Comparison of ENCODE assay signal across 8 cellular contexts in the genomic region with DNA sequence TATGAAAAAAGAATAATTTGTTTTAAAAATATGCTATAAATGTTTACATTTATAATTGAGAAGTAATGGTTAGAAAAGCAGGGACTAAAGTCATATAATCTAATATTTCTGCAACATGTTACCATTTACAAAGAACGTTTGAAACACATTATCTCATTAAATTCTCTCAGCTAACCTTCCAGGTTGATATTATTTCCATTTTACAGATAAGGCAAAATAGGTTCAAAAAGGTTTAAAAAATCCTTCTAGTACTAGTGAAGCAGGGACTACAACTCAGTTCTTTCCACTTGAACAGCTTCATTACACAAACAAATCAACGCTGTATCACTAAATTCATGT. TPM values are rescaled to one million over a fixed set of nuclear protein-coding genes. Genes with fewer than 3 reads are reported as not detected.
DNase-seq lines count a peak whose midpoint lies in the region; FAIRE-seq and TF ChIP-seq lines count a peak whose summit lies in the region.

No MANE protein-coding gene starts in this region.

- H3K36me3 Mint-ChIP-seq in progenitor cell of endocrine pancreas (ENCODE audit: insufficient read depth) = peaks cover 5% of the 10 kb centered on the region

- peaks cover 12% of the 10 kb centered on the region for H3K4me1 Mint-ChIP-seq in progenitor cell of endocrine pancreas (ENCODE audit: low read depth)

- no peaks in the 10 kb centered on the region for H3K9me3 Mint-ChIP-seq in progenitor cell of endocrine pancreas (ENCODE audit: low read depth)

- intact Hi-C loops in esophagus squamous epithelium (cut with DNase I) = no loop called here
- intact Hi-C loops in head of caudate nucleus (cut with DNase I) = no loop called here

- peak; percentile 51 for FAIRE-seq in D721Med (lab: Jason Lieb, UNC)

- H3K27me3 Mint-ChIP-seq in progenitor cell of endocrine pancreas = peaks cover 3% of the 10 kb centered on the region

- H3K4me3 ChIP-seq in Peyer's patch (peak overlapping the region in 3 of 4 donors; percentile 71 to 78 (median 77)), esophagus squamous epithelium (peak overlapping the region; percentile 67 to 91 (median 76))

- peak overlapping the region; percentile 95 for H3K27ac Mint-ChIP-seq in progenitor cell of endocrine pancreas

- H3K27me3 ChIP-seq in Peyer's patch = no peaks in the 10 kb centered on the region
- H3K27me3 ChIP-seq in esophagus squamous epithelium = no peaks in the 10 kb centered on the region

- H3K27ac ChIP-seq in Peyer's patch = peak overlapping the region in 3 of 4 donors; percentile 71 to 82 (median 78)
- H3K27ac ChIP-seq in esophagus squamous epithelium = peak overlapping the region in 3 of 4 donors; percentile 80 to 87 (median 87)

- peak overlapping the region; percentile 98 for H3K4me3 Mint-ChIP-seq in progenitor cell of endocrine pancreas (ENCODE audit: low read depth)

- peaks cover 0 to 4% (median 0%) of the 10 kb centered on the region in 4 donors for H3K4me1 ChIP-seq in Peyer's patch
- H3K4me1 ChIP-seq in esophagus squamous epithelium = peaks cover 5 to 41% (median 9%) of the 10 kb centered on the region in 3 donors

- TF ChIP-seq CTCF in D721Med (IDR thresholded peaks at IDR 0.05; ENCODE audit: insufficient read depth, missing control alignments) = no peak
- no peak for TF ChIP-seq CTCF in Peyer's patch (IDR thresholded peaks at IDR 0.05)
- no peak for TF ChIP-seq CTCF in esophagus squamous epithelium (IDR thresholded peaks at IDR 0.05)
- no peak for TF ChIP-seq CTCF in progenitor cell of endocrine pancreas (IDR thresholded peaks at IDR 0.05; ENCODE audit: unreplicated experiment)

- 2 to 14% methylated on average over 2 of the region's 2 CpGs for WGBS in esophagus squamous epithelium, 2 donors

- H3K9me3 ChIP-seq in Peyer's patch = no peaks in the 10 kb centered on the region
- no peaks in the 10 kb centered on the region for H3K9me3 ChIP-seq in esophagus squamous epithelium

- TF ChIP-seq POLR2A in Peyer's patch (IDR thresholded peaks at IDR 0.05) (no peak), esophagus squamous epithelium (IDR thresholded peaks at IDR 0.05) (no peak)

- no peak for DNase-seq in D721Med (ENCODE audit: insufficient read length, low spot score)
- DNase-seq in Peyer's patch = no peak
- DNase-seq in esophagus squamous epithelium (lab: John Stamatoyannopoulos, UW) = no peak
- DNase-seq in progenitor cell of endocrine pancreas (ENCODE audit: low spot score, unreplicated experiment) = no peak
- DNase-seq in head of caudate nucleus = no peak
- no peak for DNase-seq in NAMALWA (ENCODE audit: low spot score)
- no peak for DNase-seq in anterior cingulate cortex (lab: John Stamatoyannopoulos, UW)
- no peak for DNase-seq in HuH-7.5 (ENCODE audit: low spot score)

- H3K36me3 ChIP-seq in Peyer's patch = peaks cover 0 to 5% (median 0%) of the 10 kb centered on the region in 3 donors
- H3K36me3 ChIP-seq in esophagus squamous epithelium = peaks cover 0 to 5% (median 0%) of the 10 kb centered on the region in 3 donors

RNA-seq across cellular contexts. Expression of a gene that starts 0.9 kb away (rescaled TPM):
- total RNA-seq in Peyer's patch (10 to 100 TPM; 33.8 to 78.8 (median 58.1) TPM), esophagus squamous epithelium (10 to 100 TPM; 15.8 to 36.7 (median 25.9) TPM), progenitor cell of endocrine pancreas (45.7 and 46.4 TPM in 2 replicates)

RNA-seq across cellular contexts. Expression of a gene that starts 11.4 kb away (rescaled TPM):
- total RNA-seq in Peyer's patch = 10 to 100 TPM; 19.6 to 51.2 (median 28.8) TPM
- total RNA-seq in esophagus squamous epithelium = 10 to 100 TPM; 17.6 to 32.8 (median 28.8) TPM
- total RNA-seq in progenitor cell of endocrine pancreas = 62.1 and 66.5 TPM in 2 replicates
